1 cellular context compared by ENCODE assay signal in the genomic region with DNA sequence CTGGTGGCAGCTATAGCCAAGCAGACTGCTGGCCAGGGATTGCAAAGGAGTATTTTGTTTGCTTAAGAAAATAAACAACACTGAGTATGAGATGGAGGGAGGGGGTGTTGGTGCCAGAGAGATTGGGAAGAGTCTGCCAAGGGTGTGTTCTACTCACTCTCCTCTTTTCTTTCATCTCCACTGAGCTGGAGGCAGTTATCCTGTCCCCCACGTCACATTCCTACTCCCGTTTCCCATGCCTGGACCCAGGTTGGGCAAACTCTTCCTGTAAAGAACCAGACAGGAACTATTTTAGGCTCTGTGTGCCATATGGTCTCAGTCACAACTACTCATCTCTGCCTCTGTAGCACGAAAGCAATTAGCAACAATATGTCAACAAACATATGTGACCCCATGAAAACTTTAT.
TF ChIP-seq lines count a peak whose summit lies in the region.

No MANE protein-coding gene starts in this region.

TF ChIP-seq in A549, 52 proteins besides CTCF, POLR2A, EP300 and RAD21 (continued from another document):
- TF ChIP-seq MAX (IDR thresholded peaks at IDR 0.05) (no peak), ZC3H11A (IDR thresholded peaks at IDR 0.05) (no peak)
